In the genomic region with DNA sequence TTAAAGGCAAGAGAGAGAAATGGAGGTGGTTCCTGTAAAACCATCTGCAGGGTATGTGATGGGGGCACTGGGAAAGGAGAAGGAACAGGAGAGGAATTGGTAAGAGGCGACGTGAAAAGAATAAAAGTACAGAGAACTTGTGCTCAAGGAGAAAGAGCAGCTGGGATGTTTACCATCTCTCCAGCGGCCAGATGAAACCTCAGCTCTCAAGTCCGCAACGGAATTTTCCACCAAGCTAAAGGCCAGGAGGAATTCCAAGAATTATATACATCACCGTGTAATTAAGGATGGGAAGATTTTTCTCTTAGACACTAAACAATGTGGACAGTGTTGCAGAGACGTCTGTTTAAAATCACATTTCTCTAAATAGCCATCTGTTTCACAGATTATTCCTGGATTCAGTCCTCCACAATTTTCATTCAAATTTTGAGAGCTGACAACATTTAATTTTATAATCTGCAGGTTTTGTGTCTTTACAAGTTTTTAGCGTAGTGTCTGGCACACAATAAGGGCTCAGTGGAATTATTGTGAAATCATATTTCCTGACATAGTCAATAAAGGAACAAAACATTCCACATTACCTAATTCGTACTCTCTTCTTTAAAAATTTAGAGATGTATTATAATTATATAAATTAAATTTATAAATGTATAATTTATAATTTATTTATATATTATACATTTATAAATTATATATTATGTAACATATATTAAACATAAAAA, we compare ENCODE assay signal across 20 cellular contexts. TPM values are rescaled to one million over a fixed set of nuclear protein-coding genes. Genes with fewer than 3 reads are reported as not detected.
"Had no signal": no experiment of that assay in that cellular context is flagged by ENCODE, and none has a peak within 500 bp of the region (broad histone marks: within the 10 kb centered on the region; RNA-seq: fewer than 3 reads in every experiment).

No MANE protein-coding gene starts in this region.

- H3K27ac Mint-ChIP-seq: activated CD4-positive, alpha-beta memory T cell treated with anti-CD3 and anti-CD28 coated beads, Interleukin-2, amount 10 ng/mL, durations not matched to agents 7 days and 5 days; activated naive CD8-positive, alpha-beta T cell treated with anti-CD3 and anti-CD28 coated beads for 36 hours; activated T-cell treated with anti-CD3 and anti-CD28 coated beads, Interleukin-2, amount 50 U/mL, for 72 hours had no signal

- H3K4me3 ChIP-seq: breast epithelium, esophagus muscularis mucosa, lower lobe of right lung, skin epidermis, stomach, thyroid gland, uterus had no signal

- DNase-seq: activated CD4-positive, alpha-beta memory T cell treated with anti-CD3 and anti-CD28 coated beads, Interleukin-2, amount 10 ng/mL, durations not matched to agents 7 days and 5 days; activated CD8-positive, alpha-beta memory T cell treated with anti-CD3 and anti-CD28 coated beads, Interleukin-2, amount 50 U/mL, for 4 hours; activated gamma-delta T cell treated with Interleukin-2 at 50 U/mL for 16 hours; activated naive CD8-positive, alpha-beta T cell treated with anti-CD3 and anti-CD28 coated beads for 36 hours; activated T-cell treated with anti-CD3 and anti-CD28 coated beads, Interleukin-2, amount 50 U/mL, for 72 hours; aorta; foreskin melanocyte; heart left ventricle; islet precursor cell; lower lobe of right lung; midbrain; naive B cell; stimulated activated CD4-positive, alpha-beta T cell treated with anti-CD3 and anti-CD28 coated beads, Interleukin-4, amount 100 ng/mL, for 4 hours; stomach; T-helper 9 cell; thyroid gland; uterus had no signal

- ATAC-seq: activated T-cell treated with anti-CD3 and anti-CD28 coated beads, Interleukin-2, amount 50 U/mL, for 72 hours; heart left ventricle; lower lobe of right lung had no signal

- H3K36me3 Mint-ChIP-seq: activated naive CD8-positive, alpha-beta T cell treated with anti-CD3 and anti-CD28 coated beads for 36 hours; naive B cell had no signal

- H3K4me3 Mint-ChIP-seq: activated CD4-positive, alpha-beta memory T cell treated with anti-CD3 and anti-CD28 coated beads, Interleukin-2, amount 10 ng/mL, durations not matched to agents 7 days and 5 days; activated naive CD8-positive, alpha-beta T cell treated with anti-CD3 and anti-CD28 coated beads for 36 hours; activated T-cell treated with anti-CD3 and anti-CD28 coated beads, Interleukin-2, amount 50 U/mL, for 72 hours; naive B cell had no signal

- H3K27me3 Mint-ChIP-seq: activated CD4-positive, alpha-beta memory T cell treated with anti-CD3 and anti-CD28 coated beads, Interleukin-2, amount 10 ng/mL, durations not matched to agents 7 days and 5 days had no signal

- H3K4me1 Mint-ChIP-seq: activated CD4-positive, alpha-beta memory T cell treated with anti-CD3 and anti-CD28 coated beads, Interleukin-2, amount 10 ng/mL, durations not matched to agents 7 days and 5 days; activated naive CD8-positive, alpha-beta T cell treated with anti-CD3 and anti-CD28 coated beads for 36 hours; naive B cell had no signal

RNA-seq across cellular contexts. Expression of a gene that starts 23.0 kb away (rescaled TPM):
- total RNA-seq: activated CD4-positive, alpha-beta memory T cell treated with anti-CD3 and anti-CD28 coated beads, Interleukin-2, amount 10 ng/mL, durations not matched to agents 7 days and 5 days; activated naive CD8-positive, alpha-beta T cell treated with anti-CD3 and anti-CD28 coated beads for 36 hours; activated T-cell treated with anti-CD3 and anti-CD28 coated beads, Interleukin-2, amount 50 U/mL, for 72 hours; aorta; breast epithelium; esophagus muscularis mucosa; heart left ventricle; lower lobe of right lung; stomach; thyroid gland had no signal

RNA-seq across cellular contexts. Expression of a gene that starts 48.2 kb away (rescaled TPM):
- total RNA-seq: activated CD4-positive, alpha-beta memory T cell treated with anti-CD3 and anti-CD28 coated beads, Interleukin-2, amount 10 ng/mL, durations not matched to agents 7 days and 5 days; activated naive CD8-positive, alpha-beta T cell treated with anti-CD3 and anti-CD28 coated beads for 36 hours; activated T-cell treated with anti-CD3 and anti-CD28 coated beads, Interleukin-2, amount 50 U/mL, for 72 hours; aorta; breast epithelium; esophagus muscularis mucosa; heart left ventricle; lower lobe of right lung; stomach; thyroid gland; uterus had no signal
